1 cellular context compared by ENCODE assay signal in the genomic region with DNA sequence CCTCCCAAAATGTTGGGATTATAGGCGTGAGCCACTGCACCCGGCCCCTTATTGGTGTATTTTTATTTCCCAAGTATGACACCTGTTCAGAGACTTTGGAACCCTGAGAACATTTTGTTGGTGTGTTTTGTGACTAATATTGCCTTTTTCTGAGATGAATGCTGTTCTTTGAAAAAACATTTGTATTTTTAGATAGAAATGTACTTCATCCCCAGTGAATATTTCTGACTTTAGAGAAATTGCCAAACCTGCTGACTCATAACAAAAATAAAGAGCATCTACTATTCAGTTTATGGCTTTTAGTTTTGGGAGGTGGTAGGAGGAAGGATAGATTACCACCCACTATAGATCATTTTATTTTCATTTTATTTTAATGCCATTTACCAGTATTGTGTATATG.
TF ChIP-seq lines count a peak whose summit lies in the region.

No MANE protein-coding gene starts in this region.

TF ChIP-seq in HCT116, 20 proteins besides CTCF, POLR2A, EP300 and RAD21 (continued from another document):
- TF ChIP-seq, protein P1, sequence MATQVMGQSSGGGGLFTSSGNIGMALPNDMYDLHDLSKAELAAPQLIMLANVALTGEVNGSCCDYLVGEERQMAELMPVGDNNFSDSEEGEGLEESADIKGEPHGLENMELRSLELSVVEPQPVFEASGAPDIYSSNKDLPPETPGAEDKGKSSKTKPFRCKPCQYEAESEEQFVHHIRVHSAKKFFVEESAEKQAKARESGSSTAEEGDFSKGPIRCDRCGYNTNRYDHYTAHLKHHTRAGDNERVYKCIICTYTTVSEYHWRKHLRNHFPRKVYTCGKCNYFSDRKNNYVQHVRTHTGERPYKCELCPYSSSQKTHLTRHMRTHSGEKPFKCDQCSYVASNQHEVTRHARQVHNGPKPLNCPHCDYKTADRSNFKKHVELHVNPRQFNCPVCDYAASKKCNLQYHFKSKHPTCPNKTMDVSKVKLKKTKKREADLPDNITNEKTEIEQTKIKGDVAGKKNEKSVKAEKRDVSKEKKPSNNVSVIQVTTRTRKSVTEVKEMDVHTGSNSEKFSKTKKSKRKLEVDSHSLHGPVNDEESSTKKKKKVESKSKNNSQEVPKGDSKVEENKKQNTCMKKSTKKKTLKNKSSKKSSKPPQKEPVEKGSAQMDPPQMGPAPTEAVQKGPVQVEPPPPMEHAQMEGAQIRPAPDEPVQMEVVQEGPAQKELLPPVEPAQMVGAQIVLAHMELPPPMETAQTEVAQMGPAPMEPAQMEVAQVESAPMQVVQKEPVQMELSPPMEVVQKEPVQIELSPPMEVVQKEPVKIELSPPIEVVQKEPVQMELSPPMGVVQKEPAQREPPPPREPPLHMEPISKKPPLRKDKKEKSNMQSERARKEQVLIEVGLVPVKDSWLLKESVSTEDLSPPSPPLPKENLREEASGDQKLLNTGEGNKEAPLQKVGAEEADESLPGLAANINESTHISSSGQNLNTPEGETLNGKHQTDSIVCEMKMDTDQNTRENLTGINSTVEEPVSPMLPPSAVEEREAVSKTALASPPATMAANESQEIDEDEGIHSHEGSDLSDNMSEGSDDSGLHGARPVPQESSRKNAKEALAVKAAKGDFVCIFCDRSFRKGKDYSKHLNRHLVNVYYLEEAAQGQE (IDR thresholded peaks at IDR 0.05; ENCODE audit: low read depth) = no peak
- TF ChIP-seq SP1 (IDR thresholded peaks at IDR 0.05; ENCODE audit: low read depth) (no peak), SRF (IDR thresholded peaks at IDR 0.05; ENCODE audit: low read depth) (no peak), SIN3A (IDR thresholded peaks at IDR 0.05; ENCODE audit: low read depth) (no peak), ZNF274 (IDR thresholded peaks at IDR 0.05; ENCODE audit: low read depth, low read length) (no peak), CBX3 (IDR thresholded peaks at IDR 0.05; ENCODE audit: low read depth) (no peak)
- TF ChIP-seq, protein P2, sequence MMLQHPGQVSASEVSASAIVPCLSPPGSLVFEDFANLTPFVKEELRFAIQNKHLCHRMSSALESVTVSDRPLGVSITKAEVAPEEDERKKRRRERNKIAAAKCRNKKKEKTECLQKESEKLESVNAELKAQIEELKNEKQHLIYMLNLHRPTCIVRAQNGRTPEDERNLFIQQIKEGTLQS (IDR thresholded peaks at IDR 0.05) = no peak
- TF ChIP-seq, protein P3, sequence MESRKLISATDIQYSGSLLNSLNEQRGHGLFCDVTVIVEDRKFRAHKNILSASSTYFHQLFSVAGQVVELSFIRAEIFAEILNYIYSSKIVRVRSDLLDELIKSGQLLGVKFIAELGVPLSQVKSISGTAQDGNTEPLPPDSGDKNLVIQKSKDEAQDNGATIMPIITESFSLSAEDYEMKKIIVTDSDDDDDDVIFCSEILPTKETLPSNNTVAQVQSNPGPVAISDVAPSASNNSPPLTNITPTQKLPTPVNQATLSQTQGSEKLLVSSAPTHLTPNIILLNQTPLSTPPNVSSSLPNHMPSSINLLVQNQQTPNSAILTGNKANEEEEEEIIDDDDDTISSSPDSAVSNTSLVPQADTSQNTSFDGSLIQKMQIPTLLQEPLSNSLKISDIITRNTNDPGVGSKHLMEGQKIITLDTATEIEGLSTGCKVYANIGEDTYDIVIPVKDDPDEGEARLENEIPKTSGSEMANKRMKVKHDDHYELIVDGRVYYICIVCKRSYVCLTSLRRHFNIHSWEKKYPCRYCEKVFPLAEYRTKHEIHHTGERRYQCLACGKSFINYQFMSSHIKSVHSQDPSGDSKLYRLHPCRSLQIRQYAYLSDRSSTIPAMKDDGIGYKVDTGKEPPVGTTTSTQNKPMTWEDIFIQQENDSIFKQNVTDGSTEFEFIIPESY (IDR thresholded peaks at IDR 0.05; ENCODE audit: extremely low read depth, insufficient replicate concordance, low read length) = no peak
